Comparison of ENCODE assay signal across 19 cellular contexts in the genomic region with DNA sequence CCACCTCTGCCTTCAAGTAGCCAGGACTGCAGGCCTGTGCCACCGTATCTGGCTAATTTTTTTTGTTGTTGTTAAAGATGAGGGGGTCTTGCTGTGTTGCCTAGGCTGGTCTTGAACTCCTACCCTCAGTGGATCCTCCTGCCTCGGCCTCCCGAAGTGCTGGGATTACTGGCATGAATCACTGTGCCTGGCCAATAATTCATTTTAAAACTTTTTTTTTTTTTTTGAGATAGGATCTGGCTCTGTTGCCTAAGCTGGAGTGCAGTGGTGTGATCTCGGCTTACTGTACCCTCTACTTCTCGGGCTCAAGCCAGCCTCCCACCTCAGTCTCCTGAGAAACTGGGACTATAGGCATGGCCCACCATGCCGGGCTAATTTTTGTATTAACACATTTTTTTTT.
"Had no signal": no experiment of that assay in that cellular context is flagged by ENCODE, and none has a peak within 500 bp of the region (broad histone marks: within the 10 kb centered on the region; RNA-seq: fewer than 3 reads in every experiment).

No MANE protein-coding gene starts in this region.

- H3K4me1 ChIP-seq: prostate gland had no signal

- H3K27me3 Mint-ChIP-seq: naive thymus-derived CD8-positive, alpha-beta T cell; stimulated activated naive CD8-positive, alpha-beta T cell treated with anti-CD3 and anti-CD28 coated beads, Interleukin-15, amount 100 ng/mL, for 72 hours had no signal

- H3K27ac ChIP-seq: brain microvascular endothelial cell, left lung, ovary, prostate gland, transverse colon, uterus had no signal

- DNase-seq: activated CD4-positive, alpha-beta T cell treated with anti-CD3 and anti-CD28 coated beads, Interleukin-2, amount 50 U/mL, for 48 hours; aorta; brain microvascular endothelial cell; caudate nucleus; effector CD4-positive, alpha-beta T cell; foreskin fibroblast; left lung; naive thymus-derived CD8-positive, alpha-beta T cell; ovary; stimulated activated CD4-positive, alpha-beta T cell treated with anti-CD3 and anti-CD28 coated beads, Interleukin-4, amount 100 ng/mL, for 24 hours; stimulated activated naive CD8-positive, alpha-beta T cell treated with anti-CD3 and anti-CD28 coated beads, Interleukin-15, amount 100 ng/mL, for 72 hours; T1000; transverse colon; uterus had no signal

- H3K27me3 ChIP-seq: brain microvascular endothelial cell, left lung, ovary, transverse colon, uterus had no signal

- H3K4me3 Mint-ChIP-seq: dendritic cell treated with granulocyte-macrophage colony-stimulating factor and Interleukin-4, amounts not matched to agents 40 ng/mL and 50 ng/mL, for 4 days; WTC11 had no signal

- H3K9me3 Mint-ChIP-seq: activated naive CD4-positive, alpha-beta T cell treated with anti-CD3 and anti-CD28 coated beads, Interleukin-2, amount 50 U/mL, for 72 hours; dendritic cell treated with granulocyte-macrophage colony-stimulating factor and Interleukin-4, amounts not matched to agents 40 ng/mL and 50 ng/mL, for 4 days; naive thymus-derived CD8-positive, alpha-beta T cell; stimulated activated naive CD8-positive, alpha-beta T cell treated with anti-CD3 and anti-CD28 coated beads, Interleukin-15, amount 100 ng/mL, for 72 hours; WTC11 had no signal

- ATAC-seq: activated naive CD4-positive, alpha-beta T cell treated with anti-CD3 and anti-CD28 coated beads, Interleukin-2, amount 50 U/mL, for 72 hours; left lung; naive thymus-derived CD8-positive, alpha-beta T cell; stimulated activated naive CD8-positive, alpha-beta T cell treated with anti-CD3 and anti-CD28 coated beads, Interleukin-15, amount 100 ng/mL, for 72 hours; WTC11 had no signal

- H3K36me3 ChIP-seq: ovary, uterus had no signal

- H3K27ac Mint-ChIP-seq: dendritic cell treated with granulocyte-macrophage colony-stimulating factor and Interleukin-4, amounts not matched to agents 40 ng/mL and 50 ng/mL, for 4 days; WTC11 had no signal

- H3K9me3 ChIP-seq: left lung, ovary, prostate gland, transverse colon, uterus had no signal

- H3K4me3 ChIP-seq: left lung, lung, ovary, prostate gland, transverse colon, uterus had no signal
